In the genomic region with DNA sequence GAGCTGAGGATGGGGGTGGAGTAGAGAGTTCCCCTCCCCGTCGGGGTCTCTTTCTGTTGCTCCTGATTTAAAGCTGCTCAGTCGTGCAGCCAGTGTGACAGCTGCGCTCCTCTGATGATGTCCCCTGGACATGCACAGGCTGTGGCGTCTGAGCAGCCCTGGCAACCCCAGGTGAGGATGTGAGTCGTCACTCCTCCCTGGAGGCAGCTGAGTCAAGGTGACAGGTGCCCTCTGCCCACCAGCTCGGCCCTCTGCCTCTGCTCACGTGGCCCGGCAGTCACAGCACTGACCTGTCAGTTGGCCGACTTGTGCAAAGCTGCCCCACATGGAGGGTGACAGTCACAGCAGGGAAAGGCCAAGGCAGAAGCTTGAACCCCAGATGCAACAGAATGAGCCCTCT, we compare ENCODE assay signal across 1 cellular context.
TF ChIP-seq lines count a peak whose summit lies in the region.

No MANE protein-coding gene starts in this region.

TF ChIP-seq in HepG2, 621 proteins besides CTCF, POLR2A, EP300 and RAD21:
- TF ChIP-seq SAP130 (CRISPR knock-in tag; IDR thresholded peaks at IDR 0.05; ENCODE audit: low read depth) (0 out of 2 replicates have a peak, but pooled peaks have one; percentile 14), CCDC6 (CRISPR knock-in tag; IDR thresholded peaks at IDR 0.05) (no peak), TGIF2 (CRISPR knock-in tag; IDR thresholded peaks at IDR 0.05) (peak; percentile 59; the same call in 1 of the 2 replicates)
